In the genomic region with DNA sequence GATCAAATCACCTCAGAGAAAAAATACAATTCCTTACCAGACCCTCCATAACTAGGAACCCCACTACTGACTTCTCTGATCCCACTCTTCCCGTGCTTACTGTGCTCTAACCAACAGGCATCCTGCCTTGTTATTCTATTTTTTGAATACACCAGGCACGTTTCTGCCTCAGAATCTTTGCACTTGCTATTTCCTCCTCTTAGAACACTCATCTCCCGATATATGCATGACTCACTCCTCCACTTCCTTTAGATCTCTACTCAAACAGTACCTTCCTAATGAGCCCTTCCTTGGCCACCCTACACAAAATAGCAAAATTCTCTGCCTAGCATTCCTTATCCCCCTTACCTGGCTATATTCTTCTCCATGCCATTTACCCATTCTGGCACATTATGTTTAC, we compare ENCODE assay signal across 11 cellular contexts. TPM values are rescaled to one million over a fixed set of nuclear protein-coding genes. Genes with fewer than 3 reads are reported as not detected.
DNase-seq lines count a peak whose midpoint lies in the region; ATAC-seq, FAIRE-seq and TF ChIP-seq lines count a peak whose summit lies in the region.
"Had no signal": no experiment of that assay in that cellular context is flagged by ENCODE, and none has a peak within 500 bp of the region (broad histone marks: within the 10 kb centered on the region; RNA-seq: fewer than 3 reads in every experiment).

No MANE protein-coding gene starts in this region.

- no peak for TF ChIP-seq POLR2A in H54 (IDR thresholded peaks at IDR 0.05; ENCODE audit: low read depth, low read length)

- no peaks in the 10 kb centered on the region for H3K27me3 Mint-ChIP-seq in T-cell

- H3K36me3 Mint-ChIP-seq in T-cell = peaks cover 28% of the 10 kb centered on the region

- H3K4me3 ChIP-seq in AG10803 (ENCODE audit: low read length) = no peak overlapping the region
- H3K4me3 ChIP-seq in fibroblast of villous mesenchyme (ENCODE audit: low read depth, low read length) = no peak overlapping the region
- H3K4me3 ChIP-seq: HAP-1 had no signal

- H3K4me1 Mint-ChIP-seq in T-cell = peaks cover 10 to 14% (median 12%) of the 10 kb centered on the region in 3 donors
- H3K4me1 Mint-ChIP-seq: nephron had no signal

- ATAC-seq in T-cell (replicated peaks in 1 of 4) = peak in 2 of 4 experiments; percentile 81 to 91

- POLR2A ChIA-PET in T-cell (lab: Charles Lee) = no interaction called here

- FAIRE-seq in H54 (lab: Jason Lieb, UNC) = peak; percentile 99
- no peak for FAIRE-seq in D721Med (lab: Jason Lieb, UNC)

- CTCF ChIA-PET in T-cell (lab: Charles Lee) = no interaction called here

- H3K9me3 Mint-ChIP-seq in T-cell = no peaks in the 10 kb centered on the region
- H3K9me3 Mint-ChIP-seq: nephron had no signal

- no peak overlapping the region for H3K4me3 Mint-ChIP-seq in T-cell
- H3K4me3 Mint-ChIP-seq: nephron had no signal

- DNase-seq in AG10803 (ENCODE audit: low read depth) (peak; percentile 30), H54 (ENCODE audit: insufficient read length, low spot score) (peak; percentile 55), T-cell (no peak), fibroblast of villous mesenchyme (ENCODE audit: low read depth) (peak; percentile 20), RPMI8226 (no peak), D721Med (ENCODE audit: insufficient read length, low spot score) (no peak), putamen (ENCODE audit: low spot score) (no peak), HK-2 (ENCODE audit: unreplicated experiment) (no peak)
- DNase-seq: NCI-H1105 treated with DMSO at 0.1 percent for 48 hours had no signal

- TF ChIP-seq CTCF in AG10803 (conservative IDR thresholded peaks at IDR 0.05; ENCODE audit: low read length) = no peak
- TF ChIP-seq CTCF in fibroblast of villous mesenchyme (IDR thresholded peaks at IDR 0.05; ENCODE audit: insufficient read depth, low read depth, low read length) = no peak
- TF ChIP-seq CTCF in D721Med (IDR thresholded peaks at IDR 0.05; ENCODE audit: insufficient read depth, missing control alignments) = no peak

- H3K27ac Mint-ChIP-seq in T-cell = peak overlapping the region; percentile 60 to 75
- H3K27ac Mint-ChIP-seq: nephron had no signal

RNA-seq across cellular contexts. Expression of a gene that starts 43.9 kb away (rescaled TPM):
- total RNA-seq in T-cell = 10 to 100 TPM; 50.2 to 60.3 (median 55.6) TPM
- 92.0 and 93.4 TPM in 2 replicates for total RNA-seq in fibroblast of villous mesenchyme

Comparison
In these comparisons a context has a peak if more than half of its experiments do, and no peak if none do; other contexts are left out.
1. DNase-seq: peak in AG10803 (single experiment), H54 (single experiment) and fibroblast of villous mesenchyme (single experiment); none in T-cell (0 of 34), RPMI8226 (single experiment), D721Med (single experiment), putamen (single experiment) and HK-2 (single experiment).